ENCODE assay signal across 8 cellular contexts in the genomic region with DNA sequence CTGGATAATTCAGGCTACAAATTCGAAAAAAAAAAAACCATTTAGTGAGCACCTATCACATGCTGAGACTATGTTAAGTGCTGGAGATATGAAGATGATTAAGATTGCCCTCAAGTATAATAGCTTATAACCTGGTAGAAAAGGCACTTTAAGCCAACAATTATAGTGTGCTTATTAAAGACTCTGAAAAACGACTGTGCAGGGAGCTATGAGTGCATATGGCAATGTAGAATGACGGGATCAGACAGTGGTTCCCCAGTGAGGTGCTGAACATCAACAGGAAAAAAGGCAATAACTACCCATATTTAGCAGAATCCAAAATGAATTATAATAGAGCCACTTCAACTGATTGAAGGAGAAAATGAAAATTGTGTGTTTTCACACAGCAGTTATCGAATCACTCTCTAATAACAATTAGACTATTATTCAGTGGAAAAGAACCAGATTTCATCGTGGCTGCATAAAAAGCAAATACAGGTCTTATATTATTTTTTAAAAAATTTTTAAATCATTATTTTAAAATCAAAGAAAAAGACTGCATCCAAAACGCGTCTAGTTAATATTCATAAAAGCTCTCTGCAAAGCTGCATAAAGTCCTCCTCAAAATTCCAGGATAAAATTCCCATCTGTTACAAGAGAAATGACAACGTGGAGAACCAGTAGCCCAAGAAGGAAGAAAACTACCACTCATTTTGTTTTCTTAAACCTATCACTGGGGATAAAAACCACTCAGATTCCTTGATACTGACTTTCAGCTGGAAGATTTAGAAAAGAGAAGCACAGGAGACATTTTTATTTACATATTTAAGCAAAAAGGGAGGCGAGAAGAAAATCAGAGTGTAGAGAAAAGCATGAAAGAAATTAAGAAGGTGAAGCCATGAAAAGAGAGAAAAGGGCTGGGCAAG. TPM values are rescaled to one million over a fixed set of nuclear protein-coding genes. Genes with fewer than 3 reads are reported as not detected.
DNase-seq lines count a peak whose midpoint lies in the region; ATAC-seq and TF ChIP-seq lines count a peak whose summit lies in the region.

No MANE protein-coding gene starts in this region.

- peak overlapping the region; percentile 99 for H3K27ac ChIP-seq in subcutaneous abdominal adipose tissue (ENCODE audit: low read depth, low read length)

- intact Hi-C loops in activated CD8-positive, alpha-beta T cell treated with anti-CD3 and anti-CD28 coated beads for 36 hours (cut with micrococcal nuclease), result no loop called here

- H3K27me3 Mint-ChIP-seq in activated naive CD4-positive, alpha-beta T cell treated with anti-CD3 and anti-CD28 coated beads, Interleukin-2, amount 50 U/mL, for 24 hours, result no peaks in the 10 kb centered on the region
- H3K27me3 Mint-ChIP-seq in activated CD8-positive, alpha-beta T cell treated with anti-CD3 and anti-CD28 coated beads for 36 hours, result no peaks in the 10 kb centered on the region

- H3K4me1 Mint-ChIP-seq in activated naive CD4-positive, alpha-beta T cell treated with anti-CD3 and anti-CD28 coated beads, Interleukin-2, amount 50 U/mL, for 24 hours, result peaks cover 45% of the 10 kb centered on the region
- peaks cover 20% of the 10 kb centered on the region for H3K4me1 Mint-ChIP-seq in activated CD8-positive, alpha-beta T cell treated with anti-CD3 and anti-CD28 coated beads for 36 hours (ENCODE audit: low read depth)

- H3K9me3 ChIP-seq in iPS-18c (ENCODE audit: control insufficient read depth, insufficient read depth, low read length) (no peaks in the 10 kb centered on the region), subcutaneous abdominal adipose tissue (ENCODE audit: control insufficient read depth in 5 of 5, low read length in 5 of 5) (peaks cover 0 to 3% (median 0%) of the 10 kb centered on the region in 5 donors)

- H3K27me3 ChIP-seq in subcutaneous abdominal adipose tissue (ENCODE audit: control insufficient read depth in 5 of 5, insufficient read depth in 4 of 5, low read length in 5 of 5), result no peaks in the 10 kb centered on the region

- no peaks in the 10 kb centered on the region for H3K36me3 ChIP-seq in subcutaneous abdominal adipose tissue (ENCODE audit: control insufficient read depth in 5 of 5, insufficient read depth in 5 of 5, low read length in 5 of 5)

- peaks cover 4% of the 10 kb centered on the region for H3K36me3 Mint-ChIP-seq in activated naive CD4-positive, alpha-beta T cell treated with anti-CD3 and anti-CD28 coated beads, Interleukin-2, amount 50 U/mL, for 24 hours
- H3K36me3 Mint-ChIP-seq in activated CD8-positive, alpha-beta T cell treated with anti-CD3 and anti-CD28 coated beads for 36 hours (ENCODE audit: low read depth), result peaks cover 4% of the 10 kb centered on the region

- peak overlapping the region; percentile 99 for H3K27ac Mint-ChIP-seq in activated naive CD4-positive, alpha-beta T cell treated with anti-CD3 and anti-CD28 coated beads, Interleukin-2, amount 50 U/mL, for 24 hours
- H3K27ac Mint-ChIP-seq in activated CD8-positive, alpha-beta T cell treated with anti-CD3 and anti-CD28 coated beads for 36 hours, result peak overlapping the region; percentile 100

- POLR2A ChIA-PET in activated CD8-positive, alpha-beta T cell treated with anti-CD3 and anti-CD28 coated beads for 36 hours (lab: Charles Lee), result interaction anchor here (0.8 to 1.5 kb wide), 3 partner anchors 15 to 132 kb away, joined by 3 to 4 read pairs (median 3); a partner anchor contains a TSS

- TF ChIP-seq CTCF in activated CD8-positive, alpha-beta T cell treated with anti-CD3 and anti-CD28 coated beads for 36 hours (IDR thresholded peaks at IDR 0.05), result no peak

- DNase-seq in activated naive CD4-positive, alpha-beta T cell (lab: John Stamatoyannopoulos, UW), result no peak
- no peak for DNase-seq in activated CD8-positive, alpha-beta T cell treated with anti-CD3 and anti-CD28 coated beads for 36 hours
- no peak for DNase-seq in stimulated activated CD4-positive, alpha-beta T cell treated with anti-CD3 and anti-CD28 coated beads, Interleukin-2, amount 100 ng/mL, for 48 hours
- DNase-seq in CD1c-positive myeloid dendritic cell (ENCODE audit: extremely low spot score), result no peak

- peak overlapping the region; percentile 98 for H3K4me3 ChIP-seq in iPS-18c (ENCODE audit: insufficient read depth, low read depth, low read length)
- H3K4me3 ChIP-seq in subcutaneous abdominal adipose tissue (ENCODE audit: low read depth in 1 of 5, low read length in 5 of 5), result peak overlapping the region; percentile 81 to 95 (median 86)

- H3K9me3 Mint-ChIP-seq in activated naive CD4-positive, alpha-beta T cell treated with anti-CD3 and anti-CD28 coated beads, Interleukin-2, amount 50 U/mL, for 24 hours, result no peaks in the 10 kb centered on the region
- no peaks in the 10 kb centered on the region for H3K9me3 Mint-ChIP-seq in activated CD8-positive, alpha-beta T cell treated with anti-CD3 and anti-CD28 coated beads for 36 hours

- H3K4me1 ChIP-seq in subcutaneous abdominal adipose tissue (ENCODE audit: control insufficient read depth in 5 of 5, insufficient read depth in 5 of 5, low read length in 5 of 5), result peaks cover 2 to 38% (median 23%) of the 10 kb centered on the region in 5 donors

- H3K4me3 Mint-ChIP-seq in activated naive CD4-positive, alpha-beta T cell treated with anti-CD3 and anti-CD28 coated beads, Interleukin-2, amount 50 U/mL, for 24 hours, result peak overlapping the region; percentile 98
- H3K4me3 Mint-ChIP-seq in activated CD8-positive, alpha-beta T cell treated with anti-CD3 and anti-CD28 coated beads for 36 hours, result peak overlapping the region; percentile 95

- no peak for ATAC-seq in activated CD8-positive, alpha-beta T cell treated with anti-CD3 and anti-CD28 coated beads for 36 hours
- no peak for ATAC-seq in GM18519 (IDR thresholded peaks at IDR 0.05; ENCODE audit: low FRiP score, unreplicated experiment)

- H3K9ac ChIP-seq in subcutaneous abdominal adipose tissue (ENCODE audit: low read length in 5 of 5), result peak overlapping the region; percentile 91 to 98 (median 96)

- CTCF ChIA-PET in activated CD8-positive, alpha-beta T cell treated with anti-CD3 and anti-CD28 coated beads for 36 hours (lab: Charles Lee), result interaction anchor here (1.2 to 1.4 kb wide), 4 partner anchors 16 to 129 kb away, joined by 3 read pairs; no protein-coding TSS in a partner anchor

RNA-seq across cellular contexts. Expression of a gene that starts 1.1 kb away (rescaled TPM):
- 10 to 100 TPM; 36.5 to 39.7 TPM for total RNA-seq in activated CD8-positive, alpha-beta T cell treated with anti-CD3 and anti-CD28 coated beads for 36 hours
